25 cellular contexts compared by ENCODE assay signal in genomic region chrX:77436682-77437081, GRCh38. TPM values are rescaled to one million over a fixed set of nuclear protein-coding genes. Genes with fewer than 3 reads are reported as not detected.
DNase-seq lines count a peak whose midpoint lies in the region; ATAC-seq, FAIRE-seq and TF ChIP-seq lines count a peak whose summit lies in the region.
"Had no signal": no experiment of that assay in that cellular context is flagged by ENCODE, and none has a peak within 500 bp of the region (broad histone marks: within the 10 kb centered on the region; RNA-seq: fewer than 3 reads in every experiment).

No MANE protein-coding gene starts in this region.

- no peak for FAIRE-seq in frontal cortex (lab: Jason Lieb, UNC)
- FAIRE-seq: endometrium, HTR-8/SVneo had no signal

- no peaks in the 10 kb centered on the region for H3K36me3 Mint-ChIP-seq in HFFc6 (ENCODE audit: low read depth)
- H3K36me3 Mint-ChIP-seq in T-helper 17 cell (ENCODE audit: low read depth), result peaks cover 2% of the 10 kb centered on the region
- H3K36me3 Mint-ChIP-seq: activated naive CD8-positive, alpha-beta T cell treated with anti-CD3 and anti-CD28 coated beads, Interleukin-2, amount 10 ng/mL, durations not matched to agents 7 days and 5 days; natural killer cell had no signal

- H3K4me1 Mint-ChIP-seq in HFFc6 (ENCODE audit: low read depth), result peaks cover 45% of the 10 kb centered on the region
- H3K4me1 Mint-ChIP-seq in T-helper 17 cell, result no peaks in the 10 kb centered on the region
- H3K4me1 Mint-ChIP-seq: activated naive CD8-positive, alpha-beta T cell treated with anti-CD3 and anti-CD28 coated beads, Interleukin-2, amount 10 ng/mL, durations not matched to agents 7 days and 5 days; natural killer cell had no signal

- H3K27ac Mint-ChIP-seq in HFFc6 (peak overlapping the region; percentile 87), T-helper 17 cell (no peak overlapping the region)
- H3K27ac Mint-ChIP-seq: activated CD4-positive, alpha-beta T cell treated with anti-CD3 and anti-CD28 coated beads, Interleukin-2, amount 10 ng/mL, durations not matched to agents 7 days and 5 days; activated naive CD8-positive, alpha-beta T cell treated with anti-CD3 and anti-CD28 coated beads, Interleukin-2, amount 10 ng/mL, durations not matched to agents 7 days and 5 days; GM23338; natural killer cell had no signal

- no peak for ATAC-seq in T-helper 17 cell
- ATAC-seq: gastrocnemius medialis, GM23338, natural killer cell had no signal

- H3K9me3 Mint-ChIP-seq in HFFc6, result no peaks in the 10 kb centered on the region
- H3K9me3 Mint-ChIP-seq: activated CD4-positive, alpha-beta T cell treated with anti-CD3 and anti-CD28 coated beads, Interleukin-2, amount 10 ng/mL, durations not matched to agents 7 days and 5 days; activated naive CD8-positive, alpha-beta T cell treated with anti-CD3 and anti-CD28 coated beads, Interleukin-2, amount 10 ng/mL, durations not matched to agents 7 days and 5 days; GM23338; natural killer cell had no signal

- no peak for TF ChIP-seq CTCF in HFFc6 (IDR thresholded peaks at IDR 0.05)

- no peaks in the 10 kb centered on the region for H3K9me3 ChIP-seq in T-helper 17 cell (ENCODE audit: control insufficient read depth, low read length, poor library complexity, severe bottlenecking)
- H3K9me3 ChIP-seq: gastrocnemius medialis, sigmoid colon, suprapubic skin, vagina had no signal

- DNase-seq in A172 (ENCODE audit: low spot score) (peak; percentile 64), HFFc6 (peak; percentile 68), RPMI7951 (ENCODE audit: low read depth) (peak; percentile 83), fibroblast of peridontal ligament (ENCODE audit: extremely low read depth) (peak; percentile 33), NCI-H82 treated with DMSO at 0.1 percent for 48 hours (lab: John Stamatoyannopoulos, UW; ENCODE audit: unreplicated experiment) (no peak), OCI-M1 (lab: John Stamatoyannopoulos, UW) (no peak), frontal cortex (ENCODE audit: low spot score in 2 of 2) (no peak), T-helper 17 cell (no peak)
- DNase-seq: activated CD4-positive, alpha-beta T cell treated with anti-CD3 and anti-CD28 coated beads, Interleukin-2, amount 10 ng/mL, durations not matched to agents 7 days and 5 days; activated naive CD8-positive, alpha-beta T cell treated with anti-CD3 and anti-CD28 coated beads, Interleukin-2, amount 10 ng/mL, durations not matched to agents 7 days and 5 days; gastrocnemius medialis; Kasumi-1; natural killer cell; NCI-H1105; NCI-H524 treated with DMSO at 0.1 percent for 48 hours; SHP77 treated with DMSO at 0.1 percent for 48 hours; sigmoid colon; T-helper 1 cell had no signal

- H3K4me3 Mint-ChIP-seq in HFFc6 (peak overlapping the region; percentile 62), T-helper 17 cell (no peak overlapping the region)
- H3K4me3 Mint-ChIP-seq: activated CD4-positive, alpha-beta T cell treated with anti-CD3 and anti-CD28 coated beads, Interleukin-2, amount 10 ng/mL, durations not matched to agents 7 days and 5 days; activated naive CD8-positive, alpha-beta T cell treated with anti-CD3 and anti-CD28 coated beads, Interleukin-2, amount 10 ng/mL, durations not matched to agents 7 days and 5 days; GM23338; natural killer cell had no signal

- H3K27me3 Mint-ChIP-seq in HFFc6 (ENCODE audit: insufficient read depth) (no peaks in the 10 kb centered on the region), T-helper 17 cell (no peaks in the 10 kb centered on the region)
- H3K27me3 Mint-ChIP-seq: activated CD4-positive, alpha-beta T cell treated with anti-CD3 and anti-CD28 coated beads, Interleukin-2, amount 10 ng/mL, durations not matched to agents 7 days and 5 days; activated naive CD8-positive, alpha-beta T cell treated with anti-CD3 and anti-CD28 coated beads, Interleukin-2, amount 10 ng/mL, durations not matched to agents 7 days and 5 days had no signal

RNA-seq across cellular contexts. Expression of gene FGF16, which starts 10.5 kb away (rescaled TPM):
- total RNA-seq in A172 (2014; rRNA removed; shearing (Covaris generic)), result not detected in 2 replicates
- not detected for total RNA-seq in HFFc6 (2021; fragmentation: NEBNext Ultra II Directional; extraction: Animal tissue kit (Norgen Biotek cat#: 25700))
- not detected in 2 replicates for total RNA-seq in RPMI7951 (2014; rRNA removed; shearing (Covaris generic))
- 0.41 TPM for total RNA-seq in frontal cortex
- not detected for total RNA-seq in T-helper 17 cell
- total RNA-seq: A673; activated CD4-positive, alpha-beta T cell treated with anti-CD3 and anti-CD28 coated beads, Interleukin-2, amount 10 ng/mL, durations not matched to agents 7 days and 5 days; activated naive CD8-positive, alpha-beta T cell treated with anti-CD3 and anti-CD28 coated beads, Interleukin-2, amount 10 ng/mL, durations not matched to agents 7 days and 5 days; gastrocnemius medialis; mesenteric fat pad; natural killer cell; suprapubic skin; vagina had no signal

Comparison
In these comparisons a context has a peak if more than half of its experiments do, and no peak if none do; other contexts are left out.
1. DNase-seq: peak in A172 (single experiment), HFFc6 (single experiment), RPMI7951 (single experiment) and fibroblast of peridontal ligament (single experiment); none in NCI-H82 treated with DMSO at 0.1 percent for 48 hours (single experiment), OCI-M1 (single experiment), frontal cortex (0 of 2) and T-helper 17 cell (0 of 3).